ENCODE assay signal across 11 cellular contexts in the genomic region with DNA sequence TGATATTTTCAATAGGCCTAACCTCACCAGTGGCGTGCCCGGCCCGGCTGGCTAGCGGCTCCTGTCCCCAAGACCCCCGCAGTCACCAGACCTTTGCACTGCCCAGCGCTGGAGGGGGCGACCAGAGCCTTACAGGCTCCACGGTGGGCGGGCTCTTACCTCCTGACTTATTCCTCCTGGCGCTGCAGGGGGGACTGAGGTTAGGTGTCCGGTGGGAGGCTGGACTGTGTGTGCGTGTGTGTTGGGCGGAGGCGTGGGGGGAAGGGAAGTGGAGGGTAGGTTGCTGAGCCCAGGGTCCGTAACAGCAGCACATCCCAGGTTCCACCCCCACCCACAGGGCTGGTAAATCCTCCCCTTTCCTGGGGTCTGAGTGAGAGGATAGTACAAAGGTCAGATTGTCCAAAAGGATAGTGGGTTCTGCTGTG. TPM values are rescaled to one million over a fixed set of nuclear protein-coding genes. Genes with fewer than 3 reads are reported as not detected.
A peak's percentile ranks its signal among the peaks of the same experiment; 100 is the strongest.
DNase-seq lines count a peak whose midpoint lies in the region; ATAC-seq, FAIRE-seq and TF ChIP-seq lines count a peak whose summit lies in the region.
"Had no signal": no experiment of that assay in that cellular context is flagged by ENCODE, and none has a peak within 500 bp of the region (broad histone marks: within the 10 kb centered on the region; RNA-seq: fewer than 3 reads in every experiment).

No MANE protein-coding gene starts in this region.

- H4K5ac ChIP-seq in IMR-90 (ENCODE audit: low read depth, low read length) (no peak overlapping the region), H1 (ENCODE audit: insufficient read length, low read depth, low read length) (no peak overlapping the region)

- H3K9ac ChIP-seq in IMR-90 (ENCODE audit: low read depth, low read length): no peak overlapping the region
- H3K9ac ChIP-seq in H1 (replicated peaks in 1 of 4; ENCODE audit: extremely low read depth in 1 of 4, low read depth in 3 of 4, low read length in 3 of 4): no peak overlapping the region
- peak overlapping the region; percentile 48 to 55 for H3K9ac ChIP-seq in stomach smooth muscle (ENCODE audit: low read length in 2 of 2)

- H3K14ac ChIP-seq in IMR-90 (replicated peaks; ENCODE audit: low read depth, low read length) (no peak overlapping the region), H1 (ENCODE audit: insufficient read length) (no peak overlapping the region)

- no peaks in the 10 kb centered on the region for H3K9me1 ChIP-seq in IMR-90 (ENCODE audit: insufficient read depth, low read length)

- POLR2A ChIA-PET in IMR-90 (lab: Charles Lee; ENCODE audit: unreplicated experiment) (no interaction called here), H1 (lab: Charles Lee; ENCODE audit: partially characterized antibody) (interaction anchor here (1.0 kb wide), 1 partner anchor 27 kb away, joined by 3 read pairs; the partner anchor contains the start of gene THRB)

- H4K8ac ChIP-seq in IMR-90 (ENCODE audit: low read depth in 2 of 2, low read length in 2 of 2) (no peak overlapping the region), H1 (ENCODE audit: extremely low read depth, insufficient read depth, low read length) (no peak overlapping the region)

- H4K91ac ChIP-seq in IMR-90 (ENCODE audit: insufficient read depth, low read depth, low read length) (no peak overlapping the region), H1 (replicated peaks; ENCODE audit: insufficient read length, low read length) (no peak overlapping the region)

- in situ Hi-C loops in IMR-90 (cut with MboI; ENCODE audit: low sequenced_read_pairs): no loop called here

- H3K23me2 ChIP-seq in H1 (ENCODE audit: low read depth, low read length): peaks cover 12% of the 10 kb centered on the region; the same call in 1 of the 2 replicates

- DNase-seq in IMR-90: no peak
- peak in 1 of 2 experiments; percentile 52 for DNase-seq in H1 (ENCODE audit: low read depth in 1 of 2, low spot score in 2 of 2)
- DNase-seq in lung (ENCODE audit: low spot score): no peak
- DNase-seq in NCI-H2196 treated with DMSO at 0.1 percent for 48 hours (lab: John Stamatoyannopoulos, UW; ENCODE audit: unreplicated experiment): no peak
- DNase-seq: HFFc6, NCI-H1436 had no signal

- H2BK120ac ChIP-seq in IMR-90 (ENCODE audit: low read depth, low read length) (no peak overlapping the region), H1 (replicated peaks; ENCODE audit: low read depth, low read length) (no peak overlapping the region)

- dilution Hi-C loops in IMR-90 (cut with HindIII; ENCODE audit: low sequenced_read_pairs, unreplicated experiment): no loop called here

- peak overlapping the region; percentile 35 for H2AK9ac ChIP-seq in IMR-90 (replicated peaks; ENCODE audit: low read depth, low read length, poor library complexity)

- H3K56ac ChIP-seq in IMR-90 (ENCODE audit: extremely low read depth, insufficient read depth, low read length) (no peak overlapping the region), H1 (replicated peaks; ENCODE audit: insufficient read length, low read depth, low read length) (no peak overlapping the region)

- H2BK20ac ChIP-seq in IMR-90 (ENCODE audit: low read depth, low read length) (no peak overlapping the region), H1 (ENCODE audit: low read length) (no peak overlapping the region)

- H3K18ac ChIP-seq in IMR-90 (ENCODE audit: low read depth, low read length) (no peak overlapping the region), H1 (ENCODE audit: extremely low read depth, low read length) (no peak overlapping the region; the same call in 1 of the 2 replicates)

- no peaks in the 10 kb centered on the region for H3K79me2 ChIP-seq in H1 (ENCODE audit: control insufficient read depth in 1 of 2, insufficient read depth in 2 of 2, low read length in 2 of 2)

- TF ChIP-seq CTCF in IMR-90 (conservative IDR thresholded peaks at IDR 0.05; ENCODE audit: low read depth, low read length) (no peak), H1 (IDR thresholded peaks at IDR 0.05; ENCODE audit: control extremely low read depth in 1 of 3, insufficient read depth in 1 of 3, low read depth in 1 of 3, low read length in 3 of 3) (no peak), lung (IDR thresholded peaks at IDR 0.05; ENCODE audit: control extremely low read depth, extremely low read depth) (no peak)

- no peak overlapping the region for H2AK5ac ChIP-seq in IMR-90 (ENCODE audit: low read depth, low read length)
- no peak overlapping the region for H2AK5ac ChIP-seq in H1 (ENCODE audit: low read depth, low read length)

- H3K27me3 ChIP-seq in IMR-90 (ENCODE audit: control insufficient read depth, insufficient read depth, low read length) (peaks cover 26% of the 10 kb centered on the region), H1 (replicated peaks in 1 of 4; ENCODE audit: control insufficient read depth in 3 of 4, extremely low read depth in 1 of 4, insufficient read depth in 3 of 4, low read length in 3 of 4) (peaks cover 27 to 43% (median 40%) of the 10 kb centered on the region in 4 experiments), lung (ENCODE audit: control insufficient read depth, insufficient read depth) (no peaks in the 10 kb centered on the region), stomach smooth muscle (ENCODE audit: control insufficient read depth in 1 of 2, insufficient read depth in 2 of 2, low read length in 2 of 2) (no peaks in the 10 kb centered on the region)

- H3K23ac ChIP-seq in IMR-90 (ENCODE audit: low read depth, low read length): no peak overlapping the region
- no peak overlapping the region for H3K23ac ChIP-seq in H1 (ENCODE audit: insufficient read length)

- ATAC-seq in IMR-90 (ENCODE audit: low read depth) (no peak), lung (ENCODE audit: insufficient read depth, low FRiP score) (no peak), HG03460 (IDR thresholded peaks at IDR 0.05; ENCODE audit: unreplicated experiment) (no peak), GM19452 (IDR thresholded peaks at IDR 0.05; ENCODE audit: unreplicated experiment) (no peak), HG02642 (IDR thresholded peaks at IDR 0.05; ENCODE audit: poor library complexity, unreplicated experiment) (no peak)

- H2BK15ac ChIP-seq in IMR-90 (ENCODE audit: low read depth, low read length): no peak overlapping the region
- no peak overlapping the region for H2BK15ac ChIP-seq in H1 (ENCODE audit: low read length)

- no peak overlapping the region; the same call in 1 of the 2 replicates for H3K4me2 ChIP-seq in IMR-90 (ENCODE audit: low read depth, low read length)
- H3K4me2 ChIP-seq in H1 (ENCODE audit: insufficient read depth in 1 of 2, low read depth in 2 of 2, low read length in 2 of 2): peak overlapping the region; percentile 63 to 89

- WGBS in IMR-90 (ENCODE audit: extremely low coverage in 2 of 2, insufficient read length in 1 of 2), 2 experiments: no CpG with 5 or more reads among the region's 15 CpGs
- WGBS in H1 (ENCODE audit: extremely low coverage in 1 of 2, insufficient coverage in 1 of 2, insufficient read length in 1 of 2, insufficient replicate concordance in 2 of 2, low coverage in 1 of 2, low lambda C conversion rate in 2 of 2, missing lambda C conversion rate in 1 of 2), 2 experiments: 7% methylated on average over 15 of the region's 15 CpGs; no CpG with 5 or more reads in 1 of the 2 experiments
- WGBS in lung, 2 donors: 19 to 30% methylated on average over 15 of the region's 15 CpGs

- no peak overlapping the region for H3K4ac ChIP-seq in IMR-90 (ENCODE audit: low read depth, low read length)
- no peak overlapping the region for H3K4ac ChIP-seq in H1 (replicated peaks; ENCODE audit: insufficient read length, low read depth, low read length)

- FAIRE-seq in H1 (lab: Jason Lieb, UNC): no peak
- FAIRE-seq: TTC549 had no signal

- H2BK5ac ChIP-seq in IMR-90 (ENCODE audit: low read depth, low read length, poor library complexity, severe bottlenecking): no peak overlapping the region
- no peak overlapping the region for H2BK5ac ChIP-seq in H1 (ENCODE audit: low read depth, low read length)

- no peak overlapping the region for H2AFZ ChIP-seq in IMR-90 (replicated peaks; ENCODE audit: low read length, poor library complexity)
- H2AFZ ChIP-seq in H1 (ENCODE audit: low read length): 0 out of 2 replicates have a peak overlapping the region, but pooled peaks have one; percentile 36

- no peaks in the 10 kb centered on the region for H3K9me3 ChIP-seq in IMR-90 (ENCODE audit: control insufficient read depth, insufficient read depth, low read length)
- no peaks in the 10 kb centered on the region for H3K9me3 ChIP-seq in H1 (ENCODE audit: insufficient read depth in 2 of 2, low read depth in 1 of 2, low read length in 1 of 2)
- no peaks in the 10 kb centered on the region for H3K9me3 ChIP-seq in lung (ENCODE audit: control insufficient read depth in 2 of 2, insufficient read depth in 1 of 2, low read length in 1 of 2)
- H3K9me3 ChIP-seq in stomach smooth muscle (ENCODE audit: control insufficient read depth in 2 of 2, low read length in 2 of 2): no peaks in the 10 kb centered on the region

- H3K4me1 ChIP-seq in IMR-90 (ENCODE audit: control insufficient read depth, insufficient read depth, low read length): no peaks in the 10 kb centered on the region
- H3K4me1 ChIP-seq in H1 (replicated peaks in 1 of 4; ENCODE audit: control insufficient read depth in 3 of 4, insufficient read depth in 4 of 4, low read length in 3 of 4): peaks cover 4 to 20% (median 11%) of the 10 kb centered on the region in 4 experiments
- H3K4me1 ChIP-seq in lung (ENCODE audit: control insufficient read depth in 2 of 2, insufficient read depth in 2 of 2, low read length in 2 of 2): peaks cover 5 to 11% of the 10 kb centered on the region in 2 donors
- H3K4me1 ChIP-seq in stomach smooth muscle (ENCODE audit: control insufficient read depth, insufficient read depth, low read length): peaks cover 7% of the 10 kb centered on the region

- no peak overlapping the region for H2BK12ac ChIP-seq in H1 (ENCODE audit: low read depth, low read length)

- TF ChIP-seq EP300 in H1 (IDR thresholded peaks at IDR 0.05; ENCODE audit: borderline replicate concordance in 1 of 2, low read depth in 2 of 2, low read length in 2 of 2): no peak

- CTCF ChIA-PET in IMR-90 (lab: Yijun Ruan, JAX) (no interaction called here), H1 (lab: Charles Lee; ENCODE audit: partially characterized antibody) (no interaction called here)

- intact Hi-C loops in IMR-90 (cut with micrococcal nuclease): no loop called here

- TF ChIP-seq POLR2A in IMR-90 (IDR thresholded peaks at IDR 0.05; ENCODE audit: low read depth, low read length) (no peak), H1 (IDR thresholded peaks at IDR 0.05; ENCODE audit: control extremely low read depth in 1 of 2, low read depth in 2 of 2, low read length in 2 of 2) (no peak)

- no TSS peak for BruUV-seq in IMR-90 (replicated peaks; lab: Mats Ljungman, UMichigan)

- H3K79me1 ChIP-seq in IMR-90 (ENCODE audit: low read depth in 1 of 2, low read length in 2 of 2) (no peaks in the 10 kb centered on the region), H1 (ENCODE audit: low read depth, low read length) (no peaks in the 10 kb centered on the region)

- H3K36me3 ChIP-seq in IMR-90 (ENCODE audit: control insufficient read depth, insufficient read depth, low read length) (no peaks in the 10 kb centered on the region), H1 (ENCODE audit: control insufficient read depth in 2 of 4, insufficient read depth in 4 of 4, low read length in 3 of 4) (no peaks in the 10 kb centered on the region), lung (ENCODE audit: control insufficient read depth in 2 of 2, insufficient read depth in 2 of 2, low read length in 2 of 2) (no peaks in the 10 kb centered on the region), stomach smooth muscle (ENCODE audit: control insufficient read depth in 2 of 2, insufficient read depth in 2 of 2, low read length in 2 of 2) (no peaks in the 10 kb centered on the region)

- TF ChIP-seq RAD21 in IMR-90 (IDR thresholded peaks at IDR 0.05; ENCODE audit: low read length): no peak
- no peak for TF ChIP-seq RAD21 in H1 (IDR thresholded peaks at IDR 0.05 in 1 of 2, conservative IDR thresholded peaks at IDR 0.05 in 1 of 2; ENCODE audit: low read depth in 2 of 2, low read length in 2 of 2)

- H3K27ac ChIP-seq in IMR-90 (ENCODE audit: insufficient read depth, low read length) (no peak overlapping the region), H1 (ENCODE audit: low read depth, low read length) (no peak overlapping the region), lung (ENCODE audit: low read depth in 1 of 2, low read length in 1 of 2) (peak overlapping the region; percentile 82 to 97), stomach smooth muscle (ENCODE audit: low read length) (peak overlapping the region; percentile 69)

- H4K20me1 ChIP-seq in IMR-90 (ENCODE audit: insufficient read depth, low read length): no peaks in the 10 kb centered on the region
- H4K20me1 ChIP-seq in H1 (replicated peaks in 1 of 2; ENCODE audit: control insufficient read depth in 1 of 2, insufficient read depth in 2 of 2, low read length in 2 of 2): peaks cover 3 to 4% of the 10 kb centered on the region in 2 experiments

- H3K4me3 ChIP-seq in IMR-90 (ENCODE audit: insufficient read depth, low read depth, low read length) (no peak overlapping the region; the same call in 1 of the 2 replicates), H1 (ENCODE audit: extremely low read depth in 1 of 4, insufficient read depth in 2 of 4, low read depth in 3 of 4, low read length in 4 of 4) (peak overlapping the region; percentile 54 to 75 (median 62)), lung (no peak overlapping the region), stomach smooth muscle (ENCODE audit: low read length in 2 of 2) (peak overlapping the region; percentile 66 to 78)

RNA-seq across cellular contexts. Expression of gene THRB, which starts 27.5 kb away (rescaled TPM):
- total RNA-seq in IMR-90 (2012; rRNA removed) (under 0.01 TPM in 1 of 2 replicates, not detected in the other), lung (10 to 100 TPM in 1 of 2 donors, 1 to 10 TPM in 1; 9.7 to 23.5 TPM)
- polyA plus RNA-seq in IMR-90 (2012; rRNA removed) (not detected in 2 replicates), H1 (2011; rRNA removed) (0.98 and 1.4 TPM in 2 replicates), lung (1 to 10 TPM; 2.1 to 2.6 TPM)
- polyA plus RNA-seq in IMR-90 (2012; cell fraction: cytosol; rRNA removed): not detected in 2 replicates
- 0.01 TPM in 1 of 2 replicates, not detected in the other for polyA plus RNA-seq in IMR-90 (2012; cell fraction: nucleus; rRNA removed; ENCODE audit: low replicate concordance)
- total RNA-seq in H1 (2021; fragmentation: NEBNext Ultra II Directional; extraction: Animal tissue kit (Norgen Biotek cat#: 25700)): 3.7 and 3.9 TPM in 2 replicates
- polyA plus RNA-seq in H1 (2011; cell fraction: cytosol; rRNA removed): 2.0 TPM
- 2.4 TPM for polyA plus RNA-seq in H1 (2011; cell fraction: nucleus; rRNA removed)
- polyA plus RNA-seq in H1 (2012, experiment 1 of 2): 1.4 to 3.1 TPM (median 1.7 TPM) in 4 replicates
- 0.08 TPM for polyA plus RNA-seq in H1 (2012, experiment 2 of 2)
- polyA plus RNA-seq in H1 (2013, experiment 1 of 2): 1.4 TPM
- 1.2 TPM for polyA plus RNA-seq in H1 (2013, experiment 2 of 2)
- 5.8 and 8.2 TPM in 2 replicates for polyA minus RNA-seq in H1 (2011; rRNA and poly(A)+ RNA removed)
- 1.8 TPM for polyA minus RNA-seq in H1 (2011; cell fraction: cytosol; rRNA and poly(A)+ RNA removed)
- 10.1 TPM for polyA minus RNA-seq in H1 (2011; cell fraction: nucleus; rRNA and poly(A)+ RNA removed)
- total RNA-seq: HFFc6 had no signal

Comparison
In these comparisons a context has a peak if more than half of its experiments do, and no peak if none do; other contexts are left out.
1. H3K27ac ChIP-seq: peak in lung (2 of 2) and stomach smooth muscle (single experiment); none in IMR-90 (single experiment) and H1 (single experiment).
2. H3K4me3 ChIP-seq: peak in H1 (4 of 4) and stomach smooth muscle (2 of 2); none in IMR-90 (single experiment) and lung (single experiment).
3. H3K9ac ChIP-seq: peak in stomach smooth muscle (2 of 2); none in IMR-90 (single experiment) and H1 (0 of 4).